1 cellular context compared by ENCODE assay signal in the genomic region with DNA sequence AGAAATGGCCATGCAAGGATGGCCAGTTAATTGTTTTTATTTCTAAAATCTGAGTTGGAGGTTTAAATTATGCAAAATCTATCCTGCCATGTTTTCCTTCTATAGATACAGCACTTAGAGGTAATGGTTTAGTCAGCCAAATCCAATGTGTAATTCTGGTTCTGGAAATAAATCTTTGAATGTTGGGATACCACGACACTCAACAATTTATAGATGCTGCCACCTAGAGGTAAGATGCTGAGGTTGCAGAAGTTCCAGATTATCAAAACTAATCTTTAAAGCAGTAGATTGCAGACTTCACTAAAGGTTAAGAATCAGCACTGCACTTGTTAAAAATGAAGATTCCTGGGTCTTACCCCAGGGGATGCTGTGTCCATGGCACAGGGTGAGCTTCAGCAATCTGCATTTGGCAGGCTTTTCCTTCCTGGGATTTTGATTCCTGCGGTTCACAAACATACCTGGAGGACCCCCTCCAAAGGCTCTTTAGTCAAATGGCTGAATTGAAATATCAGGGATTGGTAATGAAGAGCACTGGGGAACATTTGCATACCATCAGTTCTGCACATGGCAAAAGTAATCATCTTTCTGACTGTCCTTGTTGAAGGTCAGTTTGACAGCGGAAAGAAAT.
A peak's percentile ranks its signal among the peaks of the same experiment; 100 is the strongest.
TF ChIP-seq lines count a peak whose summit lies in the region.

No MANE protein-coding gene starts in this region.

TF ChIP-seq in HepG2, 621 proteins besides CTCF, POLR2A, EP300 and RAD21 (continued from another document):
- TF ChIP-seq ZBTB33 (CRISPR knock-in tag; IDR thresholded peaks at IDR 0.05), result no peak
- TF ChIP-seq SP4 (CRISPR knock-in tag; IDR thresholded peaks at IDR 0.05), result no peak
- no peak for TF ChIP-seq NCOA1 (CRISPR knock-in tag; IDR thresholded peaks at IDR 0.05)
- no peak for TF ChIP-seq ZNF850 (CRISPR knock-in tag; conservative IDR thresholded peaks at IDR 0.05)
- TF ChIP-seq DMAP1 (CRISPR knock-in tag; IDR thresholded peaks at IDR 0.05), result no peak
- peak; percentile 93 to 94 for TF ChIP-seq MAFK (conservative IDR thresholded peaks at IDR 0.05 in 1 of 2, IDR thresholded peaks at IDR 0.05 in 1 of 2; ENCODE audit: low read length in 2 of 2)
- TF ChIP-seq, protein P1, sequence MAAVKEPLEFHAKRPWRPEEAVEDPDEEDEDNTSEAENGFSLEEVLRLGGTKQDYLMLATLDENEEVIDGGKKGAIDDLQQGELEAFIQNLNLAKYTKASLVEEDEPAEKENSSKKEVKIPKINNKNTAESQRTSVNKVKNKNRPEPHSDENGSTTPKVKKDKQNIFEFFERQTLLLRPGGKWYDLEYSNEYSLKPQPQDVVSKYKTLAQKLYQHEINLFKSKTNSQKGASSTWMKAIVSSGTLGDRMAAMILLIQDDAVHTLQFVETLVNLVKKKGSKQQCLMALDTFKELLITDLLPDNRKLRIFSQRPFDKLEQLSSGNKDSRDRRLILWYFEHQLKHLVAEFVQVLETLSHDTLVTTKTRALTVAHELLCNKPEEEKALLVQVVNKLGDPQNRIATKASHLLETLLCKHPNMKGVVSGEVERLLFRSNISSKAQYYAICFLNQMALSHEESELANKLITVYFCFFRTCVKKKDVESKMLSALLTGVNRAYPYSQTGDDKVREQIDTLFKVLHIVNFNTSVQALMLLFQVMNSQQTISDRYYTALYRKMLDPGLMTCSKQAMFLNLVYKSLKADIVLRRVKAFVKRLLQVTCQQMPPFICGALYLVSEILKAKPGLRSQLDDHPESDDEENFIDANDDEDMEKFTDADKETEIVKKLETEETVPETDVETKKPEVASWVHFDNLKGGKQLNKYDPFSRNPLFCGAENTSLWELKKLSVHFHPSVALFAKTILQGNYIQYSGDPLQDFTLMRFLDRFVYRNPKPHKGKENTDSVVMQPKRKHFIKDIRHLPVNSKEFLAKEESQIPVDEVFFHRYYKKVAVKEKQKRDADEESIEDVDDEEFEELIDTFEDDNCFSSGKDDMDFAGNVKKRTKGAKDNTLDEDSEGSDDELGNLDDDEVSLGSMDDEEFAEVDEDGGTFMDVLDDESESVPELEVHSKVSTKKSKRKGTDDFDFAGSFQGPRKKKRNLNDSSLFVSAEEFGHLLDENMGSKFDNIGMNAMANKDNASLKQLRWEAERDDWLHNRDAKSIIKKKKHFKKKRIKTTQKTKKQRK (IDR thresholded peaks at IDR 0.05; ENCODE audit: low read length), result no peak
- no peak for TF ChIP-seq RBM22 (optimal IDR thresholded peaks at IDR 0.05; ENCODE audit: low read length)
- no peak for TF ChIP-seq ZNF768 (CRISPR knock-in tag; IDR thresholded peaks at IDR 0.05)
- peak; percentile 50 for TF ChIP-seq STAG1 (CRISPR knock-in tag; IDR thresholded peaks at IDR 0.05)
- TF ChIP-seq KDM5B (CRISPR knock-in tag; IDR thresholded peaks at IDR 0.05; ENCODE audit: borderline replicate concordance), result no peak
- TF ChIP-seq ZNF878 (CRISPR knock-in tag; IDR thresholded peaks at IDR 0.05), result no peak
- no peak for TF ChIP-seq ZMYM4 (CRISPR knock-in tag; IDR thresholded peaks at IDR 0.05)
